Comparison of ENCODE assay signal across 15 cellular contexts in the genomic region with DNA sequence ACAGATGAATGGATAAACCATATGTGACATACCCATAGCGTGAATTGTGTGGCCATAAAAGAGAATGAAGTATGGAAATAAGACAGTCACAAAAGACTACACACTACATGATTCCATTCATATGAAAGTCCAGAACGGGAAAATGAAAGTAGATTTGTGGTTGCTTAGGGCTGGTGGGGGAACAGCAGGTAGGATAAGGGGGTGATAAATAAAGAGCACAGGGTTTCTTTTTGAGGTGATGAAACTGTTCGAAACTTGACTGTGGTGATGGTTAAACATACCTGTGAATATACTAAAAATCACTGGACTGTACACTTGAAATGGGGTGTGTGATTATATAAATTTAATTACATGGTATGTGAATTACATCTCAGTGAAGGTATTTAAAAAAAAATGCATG.
"Had no signal": no experiment of that assay in that cellular context is flagged by ENCODE, and none has a peak within 500 bp of the region (broad histone marks: within the 10 kb centered on the region; RNA-seq: fewer than 3 reads in every experiment).

No MANE protein-coding gene starts in this region.

- ATAC-seq: activated CD8-positive, alpha-beta memory T cell treated with anti-CD3 and anti-CD28 coated beads, Interleukin-2, amount 10 ng/mL, durations not matched to agents 7 days and 5 days; left lobe of liver; sciatic nerve; stimulated activated effector memory CD8-positive, alpha-beta T cell treated with anti-CD3 and anti-CD28 coated beads, Interleukin-12 subunit alpha, Interleukin-12 subunit beta, amount 100 ng/mL, for 72 hours had no signal

- H3K27ac Mint-ChIP-seq: activated CD8-positive, alpha-beta memory T cell treated with anti-CD3 and anti-CD28 coated beads, Interleukin-2, amount 10 ng/mL, durations not matched to agents 7 days and 5 days; nephron; stimulated activated effector memory CD8-positive, alpha-beta T cell treated with anti-CD3 and anti-CD28 coated beads, Interleukin-12 subunit alpha, Interleukin-12 subunit beta, amount 100 ng/mL, for 72 hours had no signal

- H3K4me3 Mint-ChIP-seq: activated CD8-positive, alpha-beta memory T cell treated with anti-CD3 and anti-CD28 coated beads, Interleukin-2, amount 10 ng/mL, durations not matched to agents 7 days and 5 days; central memory CD8-positive, alpha-beta T cell; nephron; stimulated activated effector memory CD8-positive, alpha-beta T cell treated with anti-CD3 and anti-CD28 coated beads, Interleukin-12 subunit alpha, Interleukin-12 subunit beta, amount 100 ng/mL, for 72 hours had no signal

- H3K27me3 Mint-ChIP-seq: activated CD8-positive, alpha-beta memory T cell treated with anti-CD3 and anti-CD28 coated beads, Interleukin-2, amount 10 ng/mL, durations not matched to agents 7 days and 5 days; central memory CD8-positive, alpha-beta T cell had no signal

- DNase-seq: activated CD4-positive, alpha-beta T cell treated with anti-CD3 and anti-CD28 coated beads for 1 hour; activated CD8-positive, alpha-beta memory T cell treated with anti-CD3 and anti-CD28 coated beads, Interleukin-2, amount 10 ng/mL, durations not matched to agents 7 days and 5 days; activated effector memory CD4-positive, alpha-beta T cell treated with anti-CD3 and anti-CD28 coated beads, Interleukin-2, amount 50 U/mL, for 16 hours; colonic mucosa; erythroblast; hypothalamus; stimulated activated CD4-positive, alpha-beta T cell treated with anti-CD3 and anti-CD28 coated beads, Interleukin-4, amount 100 ng/mL, for 1 hour; substantia nigra; T-helper 2 cell; tibial artery had no signal
